9 cellular contexts compared by ENCODE assay signal in genomic region chr6:142387997-142388815, GRCh38.
DNase-seq lines count a peak whose midpoint lies in the region; ATAC-seq and TF ChIP-seq lines count a peak whose summit lies in the region.
"Had no signal": no experiment of that assay in that cellular context is flagged by ENCODE, and none has a peak within 500 bp of the region (broad histone marks: within the 10 kb centered on the region; RNA-seq: fewer than 3 reads in every experiment).

No MANE protein-coding gene starts in this region.

- no peaks in the 10 kb centered on the region for H3K9me3 ChIP-seq in DOHH2 (ENCODE audit: control insufficient read depth, insufficient read depth, low read length)
- H3K9me3 ChIP-seq: SJSA1 had no signal

- no peaks in the 10 kb centered on the region for H3K9me3 Mint-ChIP-seq in natural killer cell

- H3K79me2 ChIP-seq in DOHH2 (ENCODE audit: control insufficient read depth, low read length): no peaks in the 10 kb centered on the region

- no peaks in the 10 kb centered on the region for H3K4me1 Mint-ChIP-seq in natural killer cell

- H3K4me2 ChIP-seq in DOHH2 (ENCODE audit: low read length): no peak overlapping the region

- no peaks in the 10 kb centered on the region for H3K9me2 ChIP-seq in DOHH2 (replicated peaks; ENCODE audit: control insufficient read depth, low read length)

- intact Hi-C loops in natural killer cell (cut with micrococcal nuclease): no loop called here

- DNase-seq in MV-4-11 (lab: John Stamatoyannopoulos, UW) (peak; percentile 10), astrocyte of the cerebellum (ENCODE audit: low read depth) (peak; percentile 47), kidney tubule cell (ENCODE audit: low spot score) (peak; percentile 63), DMS79 treated with DMSO at 0.1 percent for 48 hours (lab: John Stamatoyannopoulos, UW) (no peak), natural killer cell (no peak)
- no peak for DNase-seq in activated CD8-positive, alpha-beta memory T cell treated with anti-CD3 and anti-CD28 coated beads for 24 hours

- ATAC-seq in GM21619 (IDR thresholded peaks at IDR 0.05; ENCODE audit: unreplicated experiment): peak; percentile 82
- ATAC-seq in natural killer cell: no peak

- no peak overlapping the region for H3K4me3 Mint-ChIP-seq in natural killer cell

- no peak overlapping the region for H3K27ac Mint-ChIP-seq in natural killer cell

- no peak overlapping the region for H3K27ac ChIP-seq in DOHH2 (ENCODE audit: low read depth, low read length)
- H3K27ac ChIP-seq: SJSA1 had no signal

- H3K27me3 ChIP-seq in DOHH2 (ENCODE audit: control insufficient read depth, low read length): no peaks in the 10 kb centered on the region
- H3K27me3 ChIP-seq: SJSA1 had no signal

- no peaks in the 10 kb centered on the region for H3K36me3 Mint-ChIP-seq in natural killer cell

- H3K4me1 ChIP-seq in DOHH2 (ENCODE audit: control insufficient read depth, low read length): no peaks in the 10 kb centered on the region

- in situ Hi-C loops in astrocyte of the cerebellum (cut with HindIII; ENCODE audit: low sequenced_read_pairs): no loop called here

- H3K4me3 ChIP-seq in DOHH2 (ENCODE audit: low read length): no peak overlapping the region
- H3K4me3 ChIP-seq in astrocyte of the cerebellum (ENCODE audit: low read depth, low read length): no peak overlapping the region
- H3K4me3 ChIP-seq: SJSA1 had no signal

- no peaks in the 10 kb centered on the region for H3K36me3 ChIP-seq in DOHH2 (ENCODE audit: control insufficient read depth, low read length)
- H3K36me3 ChIP-seq: SJSA1 had no signal

- no peaks in the 10 kb centered on the region for H3F3A ChIP-seq in DOHH2 (ENCODE audit: control insufficient read depth, insufficient read depth)

- no peaks in the 10 kb centered on the region for H4K20me1 ChIP-seq in DOHH2 (ENCODE audit: control insufficient read depth, insufficient read depth, low read depth, low read length)

- TF ChIP-seq CTCF in DOHH2 (IDR thresholded peaks at IDR 0.05; ENCODE audit: low read depth, low read length, poor library complexity, severe bottlenecking) (peak; percentile 59), astrocyte of the cerebellum (IDR thresholded peaks at IDR 0.05; ENCODE audit: low read depth, low read length, missing control alignments) (peak; percentile 56), natural killer cell (IDR thresholded peaks at IDR 0.05) (no peak)

- H3K27me3 Mint-ChIP-seq in natural killer cell (ENCODE audit: low read depth in 2 of 2): peaks cover 0 to 16% of the 10 kb centered on the region in 2 donors

Comparison
In these comparisons a context has a peak if more than half of its experiments do, and no peak if none do; other contexts are left out.
1. DNase-seq: peak in MV-4-11 (single experiment), astrocyte of the cerebellum (single experiment) and kidney tubule cell (single experiment); none in DMS79 treated with DMSO at 0.1 percent for 48 hours (single experiment), natural killer cell (single experiment) and activated CD8-positive, alpha-beta memory T cell treated with anti-CD3 and anti-CD28 coated beads for 24 hours (single experiment).